In genomic region chr12:8031872-8032241, GRCh38 we compare ENCODE assay signal across 1 cellular context.
TF ChIP-seq lines count a peak whose summit lies in the region.

No MANE protein-coding gene starts in this region.

TF ChIP-seq in endothelial cell of umbilical vein, 7 proteins besides CTCF, POLR2A, EP300 and RAD21:
- TF ChIP-seq FOS (IDR thresholded peaks at IDR 0.05; ENCODE audit: borderline replicate concordance, insufficient read depth, low read length) = no peak
